ENCODE assay signal across 32 cellular contexts in the genomic region with DNA sequence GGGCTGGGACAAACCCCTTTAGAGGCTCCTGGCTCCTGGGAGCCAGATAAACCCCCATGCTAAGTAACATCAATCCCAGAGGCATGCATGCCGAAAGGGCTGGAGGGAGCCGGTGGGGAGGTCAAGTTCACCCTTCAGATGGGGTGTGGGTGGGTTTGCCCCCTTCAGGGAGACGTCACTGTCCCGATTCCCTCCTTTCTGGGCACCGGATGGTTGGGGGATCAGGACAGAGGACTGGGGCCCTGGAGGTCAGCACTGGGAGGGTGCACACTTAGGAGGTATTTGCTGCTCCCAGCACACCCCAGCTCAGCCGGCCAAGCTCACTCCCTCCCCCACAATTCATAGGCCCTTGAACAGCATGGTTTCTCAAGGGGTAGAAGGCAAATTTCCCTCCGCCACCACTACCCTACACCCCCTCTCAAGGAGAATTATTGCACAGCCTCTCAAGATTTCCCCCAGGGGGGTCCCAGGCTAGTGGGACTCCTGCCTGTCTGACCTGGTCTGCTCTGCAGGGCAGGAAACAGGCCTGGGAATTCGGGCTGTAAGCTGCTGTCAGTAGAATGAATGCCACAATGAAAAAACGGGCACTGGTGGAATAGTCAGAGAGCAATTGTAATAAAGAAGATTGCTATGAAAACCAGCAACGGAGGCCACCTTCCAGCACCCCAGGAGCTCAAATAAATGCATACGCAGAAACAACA.
DNase-seq lines count a peak whose midpoint lies in the region; ATAC-seq, FAIRE-seq and TF ChIP-seq lines count a peak whose summit lies in the region.
"Had no signal": no experiment of that assay in that cellular context is flagged by ENCODE, and none has a peak within 500 bp of the region (broad histone marks: within the 10 kb centered on the region; RNA-seq: fewer than 3 reads in every experiment).

No MANE protein-coding gene starts in this region.

- H3K36me3 Mint-ChIP-seq in H9 (ENCODE audit: insufficient read depth in 1 of 3, low read depth in 3 of 3): no peaks in the 10 kb centered on the region; a peak in 2 of 7 replicates
- H3K36me3 Mint-ChIP-seq in osteocyte (ENCODE audit: unreplicated experiment): no peaks in the 10 kb centered on the region
- H3K36me3 Mint-ChIP-seq: CD14-positive monocyte, memory B cell had no signal

- WGBS in H9 (ENCODE audit: extremely low coverage, insufficient read length, low lambda C conversion rate): no CpG with 5 or more reads among the region's 11 CpGs
- 60% methylated on average over 11 of the region's 11 CpGs; no CpG with 5 or more reads in 1 of the 2 experiments for WGBS in H1 (ENCODE audit: extremely low coverage in 1 of 2, insufficient coverage in 1 of 2, insufficient read length in 1 of 2, insufficient replicate concordance in 2 of 2, low coverage in 1 of 2, low lambda C conversion rate in 2 of 2, missing lambda C conversion rate in 1 of 2), 2 experiments

- H3K14ac ChIP-seq in H9 (ENCODE audit: insufficient read depth, low read length) (no peak overlapping the region), H1 (ENCODE audit: insufficient read length) (no peak overlapping the region)

- no peaks in the 10 kb centered on the region for H3K27me3 ChIP-seq in BLaER1
- H3K27me3 ChIP-seq in H9 (ENCODE audit: insufficient read depth, low read length): no peaks in the 10 kb centered on the region
- no peaks in the 10 kb centered on the region for H3K27me3 ChIP-seq in H1 (replicated peaks in 1 of 4; ENCODE audit: control insufficient read depth in 3 of 4, extremely low read depth in 1 of 4, insufficient read depth in 3 of 4, low read length in 3 of 4)
- H3K27me3 ChIP-seq: colonic mucosa, MG63 had no signal

- H2BK15ac ChIP-seq in H9 (ENCODE audit: low read depth, low read length) (no peak overlapping the region), H1 (ENCODE audit: low read length) (no peak overlapping the region)

- no peak overlapping the region for H3K4me3 ChIP-seq in BLaER1
- no peak overlapping the region for H3K4me3 ChIP-seq in H1 (ENCODE audit: extremely low read depth in 1 of 4, insufficient read depth in 2 of 4, low read depth in 3 of 4, low read length in 4 of 4)
- no peak overlapping the region for H3K4me3 ChIP-seq in foreskin fibroblast (ENCODE audit: low read depth in 1 of 2, low read length in 2 of 2)
- H3K4me3 ChIP-seq: colonic mucosa, MG63, SK-N-MC had no signal

- H2BK120ac ChIP-seq in H9 (ENCODE audit: low read depth, low read length, poor library complexity, severe bottlenecking) (no peak overlapping the region), H1 (replicated peaks; ENCODE audit: low read depth, low read length) (no peak overlapping the region)

- no peaks in the 10 kb centered on the region for H3K9me3 ChIP-seq in BLaER1
- H3K9me3 ChIP-seq in H9 (ENCODE audit: control insufficient read depth, low read depth, low read length): no peaks in the 10 kb centered on the region
- no peaks in the 10 kb centered on the region for H3K9me3 ChIP-seq in H1 (ENCODE audit: insufficient read depth in 2 of 2, low read depth in 1 of 2, low read length in 1 of 2)
- H3K9me3 ChIP-seq: colonic mucosa, MG63 had no signal

- H3K4me1 Mint-ChIP-seq in H9 (peaks cover 11 to 19% of the 10 kb centered on the region in 2 experiments), osteocyte (ENCODE audit: unreplicated experiment) (peaks cover 1% of the 10 kb centered on the region)

- no peak overlapping the region for H2BK20ac ChIP-seq in H9 (ENCODE audit: low read depth, low read length, poor library complexity, severe bottlenecking)
- no peak overlapping the region for H2BK20ac ChIP-seq in H1 (ENCODE audit: low read length)

- no peak for ATAC-seq in GM21447 (IDR thresholded peaks at IDR 0.05; ENCODE audit: unreplicated experiment)
- ATAC-seq: activated CD8-positive, alpha-beta T cell treated with anti-CD3 and anti-CD28 coated beads for 36 hours; effector memory CD8-positive, alpha-beta T cell; esophagus mucosa; foreskin keratinocyte; left colon had no signal

- H2AK5ac ChIP-seq in H9 (ENCODE audit: insufficient read length, low read length) (no peak overlapping the region), H1 (ENCODE audit: low read depth, low read length) (no peak overlapping the region)

- H3K9me3 Mint-ChIP-seq in H9: no peaks in the 10 kb centered on the region
- H3K9me3 Mint-ChIP-seq in osteocyte (ENCODE audit: unreplicated experiment): no peaks in the 10 kb centered on the region
- H3K9me3 Mint-ChIP-seq: activated CD8-positive, alpha-beta T cell treated with anti-CD3 and anti-CD28 coated beads for 36 hours; effector memory CD8-positive, alpha-beta T cell; memory B cell; T-helper 1 cell treated with Interleukin-12 subunit alpha and Interleukin-12 subunit beta and Interleukin-4 antibody, amounts not matched to agents 30 μg/mL and 1 μg/mL, for 36 hours had no signal

- FAIRE-seq in H1 (lab: Jason Lieb, UNC): no peak
- FAIRE-seq: bronchial epithelial cell had no signal

- H3K23me2 ChIP-seq in H9 (ENCODE audit: insufficient read length, low read depth, low read length, poor library complexity, severe bottlenecking) (no peaks in the 10 kb centered on the region), H1 (ENCODE audit: low read depth, low read length) (no peaks in the 10 kb centered on the region)

- H2BK5ac ChIP-seq in H9 (ENCODE audit: insufficient read length, low read length) (no peak overlapping the region), H1 (ENCODE audit: low read depth, low read length) (no peak overlapping the region)

- TF ChIP-seq CTCF in H9 (conservative IDR thresholded peaks at IDR 0.05): no peak
- TF ChIP-seq CTCF in H1 (IDR thresholded peaks at IDR 0.05; ENCODE audit: control extremely low read depth in 1 of 3, insufficient read depth in 1 of 3, low read depth in 1 of 3, low read length in 3 of 3): no peak
- TF ChIP-seq CTCF in osteocyte (IDR thresholded peaks at IDR 0.05): no peak
- TF ChIP-seq CTCF in foreskin fibroblast (IDR thresholded peaks at IDR 0.05; ENCODE audit: low read depth, low read length): no peak

- H3K4me1 ChIP-seq in BLaER1 (peaks cover 17% of the 10 kb centered on the region), H9 (ENCODE audit: insufficient read depth, low read length) (peaks cover 4% of the 10 kb centered on the region; the same call in 1 of the 2 replicates), H1 (replicated peaks in 1 of 4; ENCODE audit: control insufficient read depth in 3 of 4, insufficient read depth in 4 of 4, low read length in 3 of 4) (peaks cover 0 to 15% (median 6%) of the 10 kb centered on the region in 4 experiments; a peak in 6 of 7 replicates)
- H3K4me1 ChIP-seq: colonic mucosa, foreskin keratinocyte had no signal

- POLR2A ChIA-PET in H1 (lab: Charles Lee; ENCODE audit: partially characterized antibody): interaction anchor here (0.6 to 1.5 kb wide), 4 partner anchors 18 to 318 kb away, joined by 3 to 4 read pairs (median 3); no protein-coding TSS in a partner anchor

- H3K4me3 Mint-ChIP-seq in H9 (0 out of 5 replicates have a peak overlapping the region, but pooled peaks of 1 of the 2 experiments have one; percentile 26), osteocyte (ENCODE audit: unreplicated experiment) (no peak overlapping the region)
- H3K4me3 Mint-ChIP-seq: activated CD8-positive, alpha-beta T cell treated with anti-CD3 and anti-CD28 coated beads for 36 hours; CD14-positive monocyte; effector memory CD8-positive, alpha-beta T cell; memory B cell; T-helper 1 cell treated with Interleukin-12 subunit alpha and Interleukin-12 subunit beta and Interleukin-4 antibody, amounts not matched to agents 30 μg/mL and 1 μg/mL, for 36 hours had no signal

- H4K91ac ChIP-seq in H9 (ENCODE audit: insufficient read length, low read depth, low read length): no peak overlapping the region
- H4K91ac ChIP-seq in H1 (replicated peaks; ENCODE audit: insufficient read length, low read length): no peak overlapping the region

- H3K18ac ChIP-seq in H9 (ENCODE audit: insufficient read length, low read depth, low read length) (no peak overlapping the region), H1 (ENCODE audit: extremely low read depth, low read length) (no peak overlapping the region; the same call in 1 of the 2 replicates)

- CTCF ChIA-PET in H1 (lab: Charles Lee; ENCODE audit: partially characterized antibody): interaction anchor here (0.7 to 5.5 kb wide), 15 partner anchors 11 to 135 kb away, joined by 3 to 34 read pairs (median 4); no protein-coding TSS in a partner anchor

- TF ChIP-seq EP300 in H1 (IDR thresholded peaks at IDR 0.05; ENCODE audit: borderline replicate concordance in 1 of 2, low read depth in 2 of 2, low read length in 2 of 2): no peak

- no peak overlapping the region for H3K27ac ChIP-seq in BLaER1
- H3K27ac ChIP-seq in H9 (ENCODE audit: insufficient read length, low read depth, low read length): no peak overlapping the region
- no peak overlapping the region for H3K27ac ChIP-seq in H1 (ENCODE audit: low read depth, low read length)
- H3K27ac ChIP-seq: colonic mucosa, foreskin keratinocyte, SK-N-MC had no signal

- H3K4me2 ChIP-seq in BLaER1 (peak overlapping the region; percentile 20; the same call in 1 of the 2 replicates), H9 (ENCODE audit: insufficient read depth, insufficient read length, low read length) (no peak overlapping the region), H1 (ENCODE audit: insufficient read depth in 1 of 2, low read depth in 2 of 2, low read length in 2 of 2) (0 out of 4 replicates have a peak overlapping the region, but pooled peaks of 1 of the 2 experiments have one; percentile 6)

- H3K23ac ChIP-seq in H9 (ENCODE audit: insufficient read length, low read depth, low read length): no peak overlapping the region
- no peak overlapping the region for H3K23ac ChIP-seq in H1 (ENCODE audit: insufficient read length)

- H2BK12ac ChIP-seq in H9 (ENCODE audit: insufficient read length, low read depth, low read length) (no peak overlapping the region), H1 (ENCODE audit: low read depth, low read length) (no peak overlapping the region)

- H3K79me1 ChIP-seq in H9 (ENCODE audit: insufficient read depth, low read depth, low read length, poor library complexity, severe bottlenecking) (no peaks in the 10 kb centered on the region), H1 (ENCODE audit: low read depth, low read length) (no peaks in the 10 kb centered on the region)

- no peak for DNase-seq in H9
- no peak for DNase-seq in H1 (ENCODE audit: low read depth in 1 of 2, low spot score in 2 of 2)
- no peak for DNase-seq in osteocyte (ENCODE audit: extremely low spot score, unreplicated experiment)
- no peak for DNase-seq in foreskin fibroblast
- no peak for DNase-seq in amygdala (lab: John Stamatoyannopoulos, UW)
- DNase-seq in NCI-H526 treated with DMSO at 0.1 percent for 48 hours (lab: John Stamatoyannopoulos, UW): no peak
- DNase-seq: activated CD8-positive, alpha-beta T cell treated with anti-CD3 and anti-CD28 coated beads for 36 hours; activated gamma-delta T cell treated with Interleukin-2 at 50 U/mL for 16 hours; activated T-cell treated with anti-CD3 and anti-CD28 coated beads for 4 hours; amniotic stem cell; colonic mucosa; DMS79 treated with DMSO at 0.1 percent for 48 hours; effector memory CD8-positive, alpha-beta T cell; foreskin keratinocyte; GF-D8; KG1; left colon; MG63; NCI-H1417; NCI-H2029 treated with DMSO at 0.1 percent for 48 hours; NCI-H345; occipital lobe; stimulated activated CD4-positive, alpha-beta T cell treated with anti-CD3 and anti-CD28 coated beads, Interleukin-2, amount 100 ng/mL, for 48 hours; trophoblast cell had no signal

- no peak overlapping the region for H3T11ph ChIP-seq in H9 (ENCODE audit: low read length)

- H3K4ac ChIP-seq in H9 (ENCODE audit: low read depth, low read length) (no peak overlapping the region), H1 (replicated peaks; ENCODE audit: insufficient read length, low read depth, low read length) (no peak overlapping the region)

- TF ChIP-seq POLR2A in H1 (IDR thresholded peaks at IDR 0.05; ENCODE audit: control extremely low read depth in 1 of 2, low read depth in 2 of 2, low read length in 2 of 2): no peak

- H4K5ac ChIP-seq in H9 (ENCODE audit: insufficient read length, low read depth, low read length): no peak overlapping the region
- no peak overlapping the region for H4K5ac ChIP-seq in H1 (ENCODE audit: insufficient read length, low read depth, low read length)

- peak overlapping the region in 2 of 3 experiments; percentile 90 to 91; a peak in 4 of 7 replicates for H3K27ac Mint-ChIP-seq in H9
- peak overlapping the region; percentile 46 for H3K27ac Mint-ChIP-seq in osteocyte (ENCODE audit: unreplicated experiment)
- H3K27ac Mint-ChIP-seq: activated CD8-positive, alpha-beta T cell treated with anti-CD3 and anti-CD28 coated beads for 36 hours; CD14-positive monocyte; memory B cell; T-helper 1 cell treated with Interleukin-12 subunit alpha and Interleukin-12 subunit beta and Interleukin-4 antibody, amounts not matched to agents 30 μg/mL and 1 μg/mL, for 36 hours had no signal

- H3K27me3 Mint-ChIP-seq in H9 (ENCODE audit: low read depth) (no peaks in the 10 kb centered on the region), osteocyte (ENCODE audit: unreplicated experiment) (no peaks in the 10 kb centered on the region)
- H3K27me3 Mint-ChIP-seq: activated CD8-positive, alpha-beta T cell treated with anti-CD3 and anti-CD28 coated beads for 36 hours had no signal

- H3K9ac ChIP-seq in BLaER1 (no peak overlapping the region), H9 (ENCODE audit: extremely low read depth, insufficient read length, low read length) (no peak overlapping the region), H1 (replicated peaks in 1 of 4; ENCODE audit: extremely low read depth in 1 of 4, low read depth in 3 of 4, low read length in 3 of 4) (no peak overlapping the region)

- no peak overlapping the region for H4K8ac ChIP-seq in H9 (replicated peaks; ENCODE audit: insufficient read length, low read depth, low read length)
- no peak overlapping the region; the same call in 1 of the 2 replicates for H4K8ac ChIP-seq in H1 (ENCODE audit: extremely low read depth, insufficient read depth, low read length)

- H3K56ac ChIP-seq in H9 (ENCODE audit: insufficient read length, low read depth, low read length): no peak overlapping the region
- no peak overlapping the region for H3K56ac ChIP-seq in H1 (replicated peaks; ENCODE audit: insufficient read length, low read depth, low read length)

- H3K79me2 ChIP-seq in H9 (ENCODE audit: insufficient read depth, low read length): no peaks in the 10 kb centered on the region
- H3K79me2 ChIP-seq in H1 (ENCODE audit: control insufficient read depth in 1 of 2, insufficient read depth in 2 of 2, low read length in 2 of 2): no peaks in the 10 kb centered on the region

- H2AFZ ChIP-seq in H9 (ENCODE audit: low read length) (no peak overlapping the region), H1 (ENCODE audit: low read length) (no peak overlapping the region)

- no peaks in the 10 kb centered on the region for H3K36me3 ChIP-seq in BLaER1
- H3K36me3 ChIP-seq in H1 (ENCODE audit: control insufficient read depth in 2 of 4, insufficient read depth in 4 of 4, low read length in 3 of 4): no peaks in the 10 kb centered on the region
- H3K36me3 ChIP-seq: colonic mucosa, MG63 had no signal

- H4K20me1 ChIP-seq in BLaER1 (no peaks in the 10 kb centered on the region), H9 (ENCODE audit: control insufficient read depth, insufficient read depth, insufficient read length) (no peaks in the 10 kb centered on the region), H1 (replicated peaks in 1 of 2; ENCODE audit: control insufficient read depth in 1 of 2, insufficient read depth in 2 of 2, low read length in 2 of 2) (no peaks in the 10 kb centered on the region)

- no peak for TF ChIP-seq RAD21 in H1 (IDR thresholded peaks at IDR 0.05 in 1 of 2, conservative IDR thresholded peaks at IDR 0.05 in 1 of 2; ENCODE audit: low read depth in 2 of 2, low read length in 2 of 2)
